7 cellular contexts compared by ENCODE assay signal in the genomic region with DNA sequence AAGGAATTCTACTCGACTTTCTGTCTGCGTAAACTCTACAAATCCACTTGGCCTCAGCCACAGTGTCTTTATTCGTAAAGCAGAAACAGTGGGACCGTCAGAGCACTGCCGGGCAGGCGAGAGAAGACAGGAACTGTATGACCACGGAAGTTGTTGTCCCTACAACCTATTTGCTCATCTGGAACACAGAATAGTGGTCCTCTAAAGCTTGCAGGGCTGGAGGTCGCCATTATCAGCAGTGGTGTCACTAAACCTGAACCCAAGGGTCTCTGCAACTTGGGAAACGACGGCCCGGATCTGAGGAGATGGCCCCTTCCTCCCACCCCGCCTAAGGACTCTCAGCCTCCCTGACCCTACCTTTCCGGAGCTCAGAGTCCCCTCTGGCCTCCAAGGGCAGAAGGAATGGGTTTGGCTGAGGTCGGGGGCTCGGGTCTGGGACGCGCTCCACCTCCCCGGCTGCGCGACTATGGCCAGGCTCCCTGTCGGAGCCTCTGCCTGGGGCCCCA. TPM values are rescaled to one million over a fixed set of nuclear protein-coding genes. Genes with fewer than 3 reads are reported as not detected.
DNase-seq lines count a peak whose midpoint lies in the region; ATAC-seq, FAIRE-seq and TF ChIP-seq lines count a peak whose summit lies in the region.

No MANE protein-coding gene starts in this region.

- peaks cover 1 to 34% (median 20%) of the 10 kb centered on the region in 5 donors for H3K4me1 ChIP-seq in subcutaneous abdominal adipose tissue (ENCODE audit: control insufficient read depth in 5 of 5, insufficient read depth in 5 of 5, low read length in 5 of 5)

- peak overlapping the region; percentile 97 for H3K27ac ChIP-seq in brain microvascular endothelial cell
- peak overlapping the region; percentile 88 for H3K27ac ChIP-seq in subcutaneous abdominal adipose tissue (ENCODE audit: low read depth, low read length)

- no peaks in the 10 kb centered on the region for H3K9me3 ChIP-seq in subcutaneous abdominal adipose tissue (ENCODE audit: control insufficient read depth in 5 of 5, low read length in 5 of 5)

- TF ChIP-seq CTCF in LNCaP clone FGC (IDR thresholded peaks at IDR 0.05; ENCODE audit: control insufficient read depth, extremely low read depth, insufficient read depth) = no peak
- TF ChIP-seq CTCF in brain microvascular endothelial cell (IDR thresholded peaks at IDR 0.05; ENCODE audit: low read depth, low read length, missing control alignments) = no peak
- no peak for TF ChIP-seq CTCF in kidney epithelial cell (IDR thresholded peaks at IDR 0.05; ENCODE audit: insufficient read depth, low read length, poor library complexity, severe bottlenecking)

- H3K36me3 ChIP-seq in brain microvascular endothelial cell (replicated peaks) (peaks cover 6% of the 10 kb centered on the region), kidney epithelial cell (ENCODE audit: control insufficient read depth, insufficient read depth, low read length) (no peaks in the 10 kb centered on the region), subcutaneous abdominal adipose tissue (ENCODE audit: control insufficient read depth in 5 of 5, insufficient read depth in 5 of 5, low read length in 5 of 5) (peaks cover 3 to 9% (median 5%) of the 10 kb centered on the region in 5 donors)

- no peak for TF ChIP-seq POLR2A in H54 (IDR thresholded peaks at IDR 0.05; ENCODE audit: low read depth, low read length)

- FAIRE-seq in H54 (lab: Jason Lieb, UNC) = no peak

- H3K9ac ChIP-seq in subcutaneous abdominal adipose tissue (ENCODE audit: low read length in 5 of 5) = peak overlapping the region; percentile 85 to 99 (median 94)

- peak; percentile 3 for ATAC-seq in GM18909 (IDR thresholded peaks at IDR 0.05; ENCODE audit: poor library complexity, unreplicated experiment)

- in situ Hi-C loops in brain microvascular endothelial cell (cut with HindIII; ENCODE audit: low pct_ligation_motif_present, low sequenced_read_pairs) = no loop called here

- H3K27me3 ChIP-seq in brain microvascular endothelial cell (replicated peaks) (no peaks in the 10 kb centered on the region), kidney epithelial cell (ENCODE audit: control insufficient read depth, insufficient read depth, low read length) (no peaks in the 10 kb centered on the region), subcutaneous abdominal adipose tissue (ENCODE audit: control insufficient read depth in 5 of 5, insufficient read depth in 4 of 5, low read length in 5 of 5) (no peaks in the 10 kb centered on the region)

- peak overlapping the region; percentile 96 for H3K4me3 ChIP-seq in LNCaP clone FGC (ENCODE audit: low read depth, low read length)
- peak overlapping the region; percentile 99 for H3K4me3 ChIP-seq in brain microvascular endothelial cell (ENCODE audit: low read depth, low read length)
- peak overlapping the region; percentile 79 for H3K4me3 ChIP-seq in kidney epithelial cell (ENCODE audit: low read depth, low read length)
- H3K4me3 ChIP-seq in subcutaneous abdominal adipose tissue (ENCODE audit: low read depth in 1 of 5, low read length in 5 of 5) = peak overlapping the region; percentile 81 to 100 (median 98)

- no peak for DNase-seq in LNCaP clone FGC (ENCODE audit: low read depth)
- DNase-seq in brain microvascular endothelial cell = no peak
- DNase-seq in kidney epithelial cell (ENCODE audit: low read depth) = no peak
- DNase-seq in activated CD4-positive, CD25-positive, alpha-beta regulatory T cell (lab: John Stamatoyannopoulos, UW) = no peak
- DNase-seq in H54 (ENCODE audit: insufficient read length, low spot score) = no peak

RNA-seq across cellular contexts. Expression of gene STYXL1, which starts 0.4 kb away (rescaled TPM):
- 58.1 and 71.7 TPM in 2 replicates for total RNA-seq in kidney epithelial cell

RNA-seq across cellular contexts. Expression of gene MDH2, which starts 0.5 kb away (rescaled TPM):
- 109 and 112 TPM in 2 replicates for total RNA-seq in kidney epithelial cell

RNA-seq across cellular contexts. Expression of gene TMEM120A, which starts 53.0 kb away (rescaled TPM):
- total RNA-seq in kidney epithelial cell = 17.4 and 24.2 TPM in 2 replicates
